ENCODE assay signal across 9 cellular contexts in the genomic region with DNA sequence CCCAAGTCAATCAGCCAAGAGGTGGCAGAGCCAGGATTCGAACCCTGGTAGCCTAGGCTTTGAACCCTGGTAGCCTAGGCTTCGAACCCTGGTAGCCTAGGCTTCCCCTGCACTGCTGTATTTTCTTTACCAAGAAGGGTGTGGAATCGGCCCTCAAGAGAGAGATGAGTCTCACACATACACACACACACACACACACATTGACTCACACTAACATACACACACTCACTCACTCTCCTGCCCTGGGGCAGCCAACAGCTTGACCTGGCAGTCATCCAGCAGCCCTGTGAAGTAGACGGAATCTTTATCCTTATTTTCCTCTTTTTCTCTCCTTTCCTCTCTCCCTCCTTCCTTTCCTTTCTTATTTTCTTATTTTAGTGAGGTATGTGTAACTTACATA. TPM values are rescaled to one million over a fixed set of nuclear protein-coding genes. Genes with fewer than 3 reads are reported as not detected.
A peak's percentile ranks its signal among the peaks of the same experiment; 100 is the strongest.
DNase-seq lines count a peak whose midpoint lies in the region; ATAC-seq and TF ChIP-seq lines count a peak whose summit lies in the region.
"Had no signal": no experiment of that assay in that cellular context is flagged by ENCODE, and none has a peak within 500 bp of the region (broad histone marks: within the 10 kb centered on the region; RNA-seq: fewer than 3 reads in every experiment).

No MANE protein-coding gene starts in this region.

- peak overlapping the region; percentile 67 for H4K91ac ChIP-seq in trophoblast cell (ENCODE audit: low read depth, low read length)

- no peaks in the 10 kb centered on the region for H3K4me1 Mint-ChIP-seq in CD8-positive, alpha-beta memory T cell

- no peak overlapping the region for H3K4me3 Mint-ChIP-seq in CD8-positive, alpha-beta memory T cell

- H3K27me3 ChIP-seq in CD8-positive, alpha-beta memory T cell (ENCODE audit: insufficient read depth, low read length, poor library complexity, severe bottlenecking): no peaks in the 10 kb centered on the region
- no peaks in the 10 kb centered on the region for H3K27me3 ChIP-seq in Panc1 (ENCODE audit: control insufficient read depth, insufficient read depth, low read length)
- H3K27me3 ChIP-seq in fibroblast of lung (ENCODE audit: control insufficient read depth, insufficient read depth, low read length): no peaks in the 10 kb centered on the region
- H3K27me3 ChIP-seq in trophoblast cell (ENCODE audit: insufficient read depth, low read length): no peaks in the 10 kb centered on the region

- H3K27ac Mint-ChIP-seq in CD8-positive, alpha-beta memory T cell: peak overlapping the region in 6 of 8 donors; percentile 7 to 91 (median 41)

- peaks cover 3% of the 10 kb centered on the region for H3K79me2 ChIP-seq in fibroblast of lung (ENCODE audit: control insufficient read depth, insufficient read depth, low read length)
- H3K79me2 ChIP-seq in trophoblast cell (ENCODE audit: control insufficient read depth, insufficient read depth, low read length, poor library complexity): peaks cover 11% of the 10 kb centered on the region

- no peak overlapping the region for H3K4me3 ChIP-seq in CD8-positive, alpha-beta memory T cell (ENCODE audit: low read length)
- H3K4me3 ChIP-seq in Panc1 (ENCODE audit: low read depth in 2 of 2, low read length in 2 of 2): no peak overlapping the region
- H3K4me3 ChIP-seq in fibroblast of lung (replicated peaks in 1 of 4; ENCODE audit: control extremely low read depth in 1 of 4, insufficient read depth in 1 of 4, low read depth in 3 of 4, low read length in 4 of 4): no peak overlapping the region
- no peak overlapping the region for H3K4me3 ChIP-seq in trophoblast cell (ENCODE audit: low read depth, low read length)

- CTCF ChIA-PET in CD8-positive, alpha-beta memory T cell (lab: Charles Lee): no interaction called here
- CTCF ChIA-PET in Panc1 (lab: Charles Lee) (no interaction called here), HEK293T (lab: Yijun Ruan, JAX) (interaction anchor here (4.4 kb wide), 1 partner anchor 189 kb away, joined by 22 read pairs; no protein-coding TSS in a partner anchor)

- H3K9ac ChIP-seq in fibroblast of lung (ENCODE audit: insufficient read depth, low read length) (peak overlapping the region; percentile 59), trophoblast cell (ENCODE audit: low read length) (no peak overlapping the region)

- no peaks in the 10 kb centered on the region for H3K9me3 ChIP-seq in CD8-positive, alpha-beta memory T cell (ENCODE audit: low read length)
- H3K9me3 ChIP-seq in Panc1 (ENCODE audit: control insufficient read depth, insufficient read depth, low read depth, low read length) (no peaks in the 10 kb centered on the region), fibroblast of lung (ENCODE audit: control insufficient read depth, insufficient read depth, low read depth, low read length) (no peaks in the 10 kb centered on the region), trophoblast cell (ENCODE audit: insufficient read depth, low read depth, low read length) (no peaks in the 10 kb centered on the region)

- H2BK12ac ChIP-seq in trophoblast cell (ENCODE audit: low read length): peak overlapping the region; percentile 37

- H2BK120ac ChIP-seq in trophoblast cell (ENCODE audit: insufficient read depth, low read length, poor library complexity): peak overlapping the region; percentile 21

- in situ Hi-C loops in Panc1 (cut with HindIII; ENCODE audit: low pct_unique_long_range_greater_than_20kb, low sequenced_read_pairs): no loop called here

- H3K4me2 ChIP-seq in fibroblast of lung (ENCODE audit: extremely low read depth, insufficient read depth, low read length): no peak overlapping the region
- no peak overlapping the region for H3K4me2 ChIP-seq in trophoblast cell (ENCODE audit: low read length)

- H2AK5ac ChIP-seq in trophoblast cell (ENCODE audit: low read length): no peak overlapping the region

- H4K8ac ChIP-seq in trophoblast cell (ENCODE audit: low read depth, low read length): peak overlapping the region; percentile 3

- no peak for ATAC-seq in Panc1

- BruUV-seq in Panc1 (replicated peaks; lab: Mats Ljungman, UMichigan): no TSS peak

- no peak overlapping the region for H4K12ac ChIP-seq in trophoblast cell (ENCODE audit: low read depth, low read length)

- H3K27ac ChIP-seq in CD8-positive, alpha-beta memory T cell (ENCODE audit: low read depth, low read length): no peak overlapping the region
- H3K27ac ChIP-seq in Panc1 (ENCODE audit: low read length) (peak overlapping the region; percentile 80), fibroblast of lung (ENCODE audit: insufficient read depth, low read length) (peak overlapping the region; percentile 95), trophoblast cell (ENCODE audit: low read depth, low read length) (peak overlapping the region; percentile 96)

- no peak overlapping the region for H3K4ac ChIP-seq in trophoblast cell (ENCODE audit: low read depth, low read length)

- H2AFZ ChIP-seq in fibroblast of lung (ENCODE audit: low read length) (no peak overlapping the region), trophoblast cell (ENCODE audit: insufficient read depth, low read length, poor library complexity) (no peak overlapping the region)

- H2BK5ac ChIP-seq in trophoblast cell (ENCODE audit: low read depth, low read length, poor library complexity): peak overlapping the region; percentile 39

- intact Hi-C loops in Panc1 (cut with micrococcal nuclease; ENCODE audit: unreplicated experiment): loop anchor here (10.0 kb wide), 2 partner anchors 129 to 189 kb away; a partner anchor contains a TSS

- no peaks in the 10 kb centered on the region for H3K36me3 ChIP-seq in CD8-positive, alpha-beta memory T cell (ENCODE audit: insufficient read depth, low read length)
- H3K36me3 ChIP-seq in Panc1 (ENCODE audit: control insufficient read depth, insufficient read depth, low read length): no peaks in the 10 kb centered on the region; the same call in 1 of the 2 replicates
- peaks cover 6% of the 10 kb centered on the region for H3K36me3 ChIP-seq in fibroblast of lung (ENCODE audit: control insufficient read depth, insufficient read depth, low read length)
- peaks cover 5 to 12% of the 10 kb centered on the region in 2 experiments for H3K36me3 ChIP-seq in trophoblast cell (ENCODE audit: control insufficient read depth in 1 of 2, insufficient read depth in 2 of 2, low read length in 2 of 2)

- POLR2A ChIA-PET in CD8-positive, alpha-beta memory T cell (lab: Charles Lee): no interaction called here
- POLR2A ChIA-PET in Panc1 (lab: Charles Lee) (no interaction called here), HEK293T (lab: Yijun Ruan, JAX) (interaction anchor here (1.7 kb wide), 1 partner anchor 133 kb away, joined by 9 read pairs; a partner anchor contains a TSS)

- DNase-seq in CD8-positive, alpha-beta memory T cell: no peak
- DNase-seq in Panc1 (ENCODE audit: low read depth, low spot score) (no peak), fibroblast of lung (ENCODE audit: low read depth in 2 of 2) (peak; percentile 95 to 96), trophoblast cell (peak; percentile 91), SW480 (ENCODE audit: low spot score) (no peak), HEK293T (ENCODE audit: extremely low spot score) (no peak), NCI-H510A treated with DMSO at 0.1 percent for 48 hours (lab: John Stamatoyannopoulos, UW) (no peak), retina (no peak)
- DNase-seq: stimulated activated CD8-positive, alpha-beta memory T cell treated with anti-CD3 and anti-CD28 coated beads, Interleukin-4, amount 100 ng/mL, for 48 hours had no signal

- H3K14ac ChIP-seq in trophoblast cell (ENCODE audit: low read length): peak overlapping the region; percentile 16

- H3K36me3 Mint-ChIP-seq in CD8-positive, alpha-beta memory T cell: peaks cover 0 to 41% (median 6%) of the 10 kb centered on the region in 3 donors

- TF ChIP-seq CTCF in Panc1 (IDR thresholded peaks at IDR 0.05) (no peak), fibroblast of lung (conservative IDR thresholded peaks at IDR 0.05 in 1 of 2, IDR thresholded peaks at IDR 0.05 in 1 of 2; ENCODE audit: low read depth in 1 of 2, low read length in 2 of 2) (no peak)

- H3K9me3 Mint-ChIP-seq in CD8-positive, alpha-beta memory T cell: no peaks in the 10 kb centered on the region

- no CpG with 5 or more reads among the region's 4 CpGs for WGBS in trophoblast cell (ENCODE audit: extremely low coverage, insufficient coverage, insufficient read length)

- H4K20me1 ChIP-seq in fibroblast of lung (ENCODE audit: control insufficient read depth, extremely low read depth, insufficient read depth, low read length): no peaks in the 10 kb centered on the region

- H3K18ac ChIP-seq in trophoblast cell (ENCODE audit: low read length): no peak overlapping the region

- peaks cover 40% of the 10 kb centered on the region for H3K79me1 ChIP-seq in trophoblast cell (ENCODE audit: low read length)

- no peaks in the 10 kb centered on the region for H3K27me3 Mint-ChIP-seq in CD8-positive, alpha-beta memory T cell

- no peak overlapping the region for H3K23ac ChIP-seq in trophoblast cell (ENCODE audit: low read length)

- H3K4me1 ChIP-seq in CD8-positive, alpha-beta memory T cell (ENCODE audit: insufficient read depth, low read length): no peaks in the 10 kb centered on the region
- H3K4me1 ChIP-seq in Panc1 (ENCODE audit: control insufficient read depth, insufficient read depth, low read length) (peaks cover 70% of the 10 kb centered on the region), fibroblast of lung (ENCODE audit: control insufficient read depth, extremely low read depth, insufficient read depth, low read length) (peaks cover 48% of the 10 kb centered on the region), trophoblast cell (ENCODE audit: control insufficient read depth in 1 of 2, insufficient read depth in 2 of 2, low read length in 2 of 2) (peaks cover 40 to 54% of the 10 kb centered on the region in 2 experiments)

TF ChIP-seq in HEK293T, 16 proteins besides CTCF, POLR2A, EP300 and RAD21 (continues in another document):
- TF ChIP-seq ARNT (IDR thresholded peaks at IDR 0.05) (no peak), NFRKB (IDR thresholded peaks at IDR 0.05) (no peak), ZNF384 (IDR thresholded peaks at IDR 0.05) (no peak)
- TF ChIP-seq, protein P1, sequence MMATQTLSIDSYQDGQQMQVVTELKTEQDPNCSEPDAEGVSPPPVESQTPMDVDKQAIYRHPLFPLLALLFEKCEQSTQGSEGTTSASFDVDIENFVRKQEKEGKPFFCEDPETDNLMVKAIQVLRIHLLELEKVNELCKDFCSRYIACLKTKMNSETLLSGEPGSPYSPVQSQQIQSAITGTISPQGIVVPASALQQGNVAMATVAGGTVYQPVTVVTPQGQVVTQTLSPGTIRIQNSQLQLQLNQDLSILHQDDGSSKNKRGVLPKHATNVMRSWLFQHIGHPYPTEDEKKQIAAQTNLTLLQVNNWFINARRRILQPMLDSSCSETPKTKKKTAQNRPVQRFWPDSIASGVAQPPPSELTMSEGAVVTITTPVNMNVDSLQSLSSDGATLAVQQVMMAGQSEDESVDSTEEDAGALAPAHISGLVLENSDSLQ (IDR thresholded peaks at IDR 0.05): no peak

RNA-seq across cellular contexts. Expression of a gene that starts 55.4 kb away (rescaled TPM):
- 10 to 100 TPM; 91.9 to 92.3 TPM for total RNA-seq in CD8-positive, alpha-beta memory T cell
- 35.6 TPM for polyA plus RNA-seq in CD8-positive, alpha-beta memory T cell
- 49.8 TPM for total RNA-seq in Panc1 (2021; ENCODE audit: unreplicated experiment)
- 75.2 TPM for polyA plus RNA-seq in Panc1 (2012; ENCODE audit: insufficient read length)
- total RNA-seq in fibroblast of lung: 47.1 and 50.1 TPM in 2 replicates
- polyA plus RNA-seq in fibroblast of lung: 98.1 and 144 TPM in 2 replicates
- polyA plus RNA-seq in fibroblast of lung (2012): 90.2 and 135 TPM in 2 replicates
- 11.2 and 12.2 TPM in 2 replicates for polyA minus RNA-seq in fibroblast of lung (ENCODE audit: low replicate concordance)
- polyA plus RNA-seq in trophoblast cell (2013): 61.9 and 63.3 TPM in 2 replicates

Comparison
In these comparisons a context has a peak if more than half of its experiments do, and no peak if none do; other contexts are left out.
1. DNase-seq: peak in fibroblast of lung (2 of 2) and trophoblast cell (2 of 2); none in CD8-positive, alpha-beta memory T cell (0 of 5), Panc1 (single experiment), SW480 (single experiment), HEK293T (single experiment), NCI-H510A treated with DMSO at 0.1 percent for 48 hours (single experiment) and retina (single experiment).